In the genomic region with DNA sequence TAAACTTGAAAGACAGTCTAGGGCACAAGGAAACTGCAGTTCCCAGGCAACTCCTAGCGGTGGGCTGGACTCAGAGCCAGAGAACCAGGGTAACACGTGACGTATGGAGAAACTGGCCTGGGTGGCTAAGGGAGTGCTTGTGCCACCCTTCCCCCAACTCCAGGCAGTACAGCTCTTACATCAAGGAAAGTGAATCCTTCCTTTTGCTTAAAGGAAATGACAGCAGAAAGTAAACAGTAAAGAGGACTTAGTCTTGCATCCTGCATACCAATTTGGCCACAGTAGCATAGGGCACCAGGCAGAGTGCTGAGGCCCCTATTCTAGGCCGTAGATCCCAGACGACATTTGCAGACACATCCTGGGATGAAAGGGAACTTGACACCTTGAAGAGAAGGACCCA, we compare ENCODE assay signal across 25 cellular contexts.
"Had no signal": no experiment of that assay in that cellular context is flagged by ENCODE, and none has a peak within 500 bp of the region (broad histone marks: within the 10 kb centered on the region; RNA-seq: fewer than 3 reads in every experiment).

No MANE protein-coding gene starts in this region.

- H3K36me3 Mint-ChIP-seq: activated naive CD8-positive, alpha-beta T cell treated with anti-CD3 and anti-CD28 coated beads for 36 hours; natural killer cell had no signal

- H3K27ac Mint-ChIP-seq: activated naive CD4-positive, alpha-beta T cell treated with anti-CD3 and anti-CD28 coated beads for 36 hours; activated naive CD8-positive, alpha-beta T cell treated with anti-CD3 and anti-CD28 coated beads for 36 hours; natural killer cell; stimulated activated naive CD8-positive, alpha-beta T cell treated with anti-CD3 and anti-CD28 coated beads, Interleukin-15, Interleukin-2, amounts not matched to agents 100 ng/mL and 50 ng/mL, for 24 hours had no signal

- H3K9me3 ChIP-seq: adrenal gland, lower lobe of right lung, thoracic aorta had no signal

- H3K4me3 ChIP-seq: adrenal gland, left lung, lower lobe of right lung, thoracic aorta had no signal

- H3K36me3 ChIP-seq: adrenal gland, left lung, lower lobe of right lung, thoracic aorta had no signal

- H3K9me3 Mint-ChIP-seq: activated naive CD8-positive, alpha-beta T cell treated with anti-CD3 and anti-CD28 coated beads for 36 hours had no signal

- H3K4me3 Mint-ChIP-seq: activated naive CD4-positive, alpha-beta T cell treated with anti-CD3 and anti-CD28 coated beads for 36 hours; activated naive CD8-positive, alpha-beta T cell treated with anti-CD3 and anti-CD28 coated beads for 36 hours; natural killer cell; stimulated activated naive CD8-positive, alpha-beta T cell treated with anti-CD3 and anti-CD28 coated beads, Interleukin-15, Interleukin-2, amounts not matched to agents 100 ng/mL and 50 ng/mL, for 24 hours had no signal

- H3K27me3 ChIP-seq: adrenal gland, left lung had no signal

- H3K27ac ChIP-seq: adrenal gland, left lung, lower lobe of right lung, thoracic aorta, VCaP had no signal

- ATAC-seq: activated CD4-positive, CD25-positive, alpha-beta regulatory T cell treated with anti-CD3 and anti-CD28 coated beads, Interleukin-2, amount 50 U/mL, for 24 hours; left lung; lower lobe of right lung; natural killer cell; right cardiac atrium had no signal

- H3K27me3 Mint-ChIP-seq: activated naive CD8-positive, alpha-beta T cell treated with anti-CD3 and anti-CD28 coated beads for 36 hours; stimulated activated naive CD8-positive, alpha-beta T cell treated with anti-CD3 and anti-CD28 coated beads, Interleukin-15, Interleukin-2, amounts not matched to agents 100 ng/mL and 50 ng/mL, for 24 hours had no signal

- H3K4me1 Mint-ChIP-seq: activated naive CD8-positive, alpha-beta T cell treated with anti-CD3 and anti-CD28 coated beads for 36 hours; natural killer cell had no signal

- H3K4me1 ChIP-seq: adrenal gland, left lung, lower lobe of right lung had no signal

- DNase-seq: activated CD4-positive, alpha-beta T cell treated with anti-CD3 and anti-CD28 coated beads for 48 hours; activated CD4-positive, alpha-beta T cell treated with anti-CD3 and anti-CD28 coated beads, Interleukin-2, amount 50 U/mL, for 48 hours; activated CD8-positive, alpha-beta memory T cell treated with anti-CD3 and anti-CD28 coated beads for 24 hours; activated effector memory CD4-positive, alpha-beta T cell treated with anti-CD3 and anti-CD28 coated beads, Interleukin-2, amount 50 U/mL, for 16 hours; activated naive CD4-positive, alpha-beta T cell treated with anti-CD3 and anti-CD28 coated beads for 36 hours; activated naive CD8-positive, alpha-beta T cell treated with anti-CD3 and anti-CD28 coated beads for 36 hours; adrenal gland; aorta; central memory CD4-positive, alpha-beta T cell; dermis blood vessel endothelial cell; effector CD4-positive, alpha-beta T cell; head of caudate nucleus; hippocampal formation; kidney glomerular epithelial cell; left lung; lower lobe of right lung; mesendoderm; natural killer cell; right cardiac atrium; stimulated activated CD4-positive, alpha-beta T cell treated with anti-CD3 and anti-CD28 coated beads, Interleukin-4, amount 100 ng/mL, for 1 hour; trophoblast cell had no signal
